19 cellular contexts compared by ENCODE assay signal in genomic region chr18:79818631-79819030, GRCh38. TPM values are rescaled to one million over a fixed set of nuclear protein-coding genes. Genes with fewer than 3 reads are reported as not detected.
DNase-seq lines count a peak whose midpoint lies in the region; ATAC-seq and TF ChIP-seq lines count a peak whose summit lies in the region.
"Had no signal": no experiment of that assay in that cellular context is flagged by ENCODE, and none has a peak within 500 bp of the region (broad histone marks: within the 10 kb centered on the region; RNA-seq: fewer than 3 reads in every experiment).

No MANE protein-coding gene starts in this region.

- H3K27ac ChIP-seq in right atrium auricular region (no peak overlapping the region), OCI-LY7 (ENCODE audit: low read depth, low read length, poor library complexity, severe bottlenecking) (no peak overlapping the region), hepatocyte (no peak overlapping the region)

- H3K9me3 ChIP-seq in right atrium auricular region (no peaks in the 10 kb centered on the region), OCI-LY7 (ENCODE audit: low read length) (no peaks in the 10 kb centered on the region), hepatocyte (ENCODE audit: low read depth) (no peaks in the 10 kb centered on the region)

- CTCF ChIA-PET in OCI-LY7 (lab: Charles Lee; ENCODE audit: unreplicated experiment), result no interaction called here

- intact Hi-C loops in Right ventricle myocardium inferior (cut with DNase I) (no loop called here), OCI-LY7 (cut with micrococcal nuclease; ENCODE audit: unreplicated experiment) (no loop called here)

- no peak for TF ChIP-seq CTCF in right atrium auricular region (IDR thresholded peaks at IDR 0.05)
- TF ChIP-seq CTCF in OCI-LY7 (conservative IDR thresholded peaks at IDR 0.05; ENCODE audit: low read length), result no peak
- TF ChIP-seq CTCF in hepatocyte (IDR thresholded peaks at IDR 0.05; ENCODE audit: poor library complexity), result no peak

- H3K27me3 ChIP-seq in right atrium auricular region, result no peaks in the 10 kb centered on the region
- peaks cover 2% of the 10 kb centered on the region for H3K27me3 ChIP-seq in hepatocyte

- no peak for ATAC-seq in Right ventricle myocardium inferior
- no peak for ATAC-seq in GM21576 (IDR thresholded peaks at IDR 0.05; ENCODE audit: unreplicated experiment)

- peak; percentile 47 for DNase-seq in right atrium auricular region (ENCODE audit: low spot score)
- DNase-seq in Right ventricle myocardium inferior (ENCODE audit: missing footprints), result no peak
- DNase-seq in OCI-LY7 (ENCODE audit: low spot score), result no peak
- DNase-seq in islet precursor cell, result peak; percentile 46
- DNase-seq in ureter (ENCODE audit: low spot score), result peak; percentile 26
- no peak for DNase-seq in NCI-H1092 treated with DMSO at 0.1 percent for 48 hours (lab: John Stamatoyannopoulos, UW)
- DNase-seq in hepatocyte (ENCODE audit: low spot score), result no peak
- DNase-seq: C1 segment of cervical spinal cord; DMS79 treated with DMSO at 0.1 percent for 48 hours; KBM-7; NCI-H1694 treated with DMSO at 0.1 percent for 48 hours; NCI-H2107; NCI-H510A; NCI-H748 treated with DMSO at 0.1 percent for 48 hours; NK-92 treated with Interleukin-12 subunit alpha and Interleukin-12 subunit beta, amount 100 ng/mL, for 24 hours; RPMI8226; SIG-M5 had no signal

- H3K36me3 ChIP-seq in right atrium auricular region (no peaks in the 10 kb centered on the region), OCI-LY7 (ENCODE audit: insufficient read depth, low read length) (no peaks in the 10 kb centered on the region), hepatocyte (replicated peaks; ENCODE audit: insufficient read depth, low read depth) (no peaks in the 10 kb centered on the region)

- H3K4me1 ChIP-seq in right atrium auricular region (no peaks in the 10 kb centered on the region), OCI-LY7 (ENCODE audit: insufficient read depth, low read length, poor library complexity, severe bottlenecking) (peaks cover 30% of the 10 kb centered on the region), hepatocyte (ENCODE audit: insufficient read depth) (no peaks in the 10 kb centered on the region)

- H3K9me2 ChIP-seq in OCI-LY7 (ENCODE audit: insufficient read depth, low read length), result no peaks in the 10 kb centered on the region
- no peaks in the 10 kb centered on the region for H3K9me2 ChIP-seq in hepatocyte (replicated peaks; ENCODE audit: insufficient read depth)

- H2AFZ ChIP-seq in OCI-LY7 (ENCODE audit: low read length) (no peak overlapping the region), hepatocyte (no peak overlapping the region)

- no TSS peak for BruUV-seq in OCI-LY7 (replicated peaks; lab: Mats Ljungman, UMichigan)

- POLR2A ChIA-PET in OCI-LY7 (lab: Charles Lee), result interaction anchor here (1.1 kb wide), 1 partner anchor 25 kb away, joined by 3 read pairs; no protein-coding TSS in a partner anchor

- WGBS in hepatocyte (ENCODE audit: low lambda C conversion rate, missing lambda C conversion rate), result 90% methylated on average over 18 of the region's 18 CpGs

- no peak overlapping the region for H3K4me3 ChIP-seq in right atrium auricular region
- no peak overlapping the region for H3K4me3 ChIP-seq in OCI-LY7 (ENCODE audit: low read depth, low read length, poor library complexity, severe bottlenecking)
- no peak overlapping the region for H3K4me3 ChIP-seq in hepatocyte

- H3K4me2 ChIP-seq in OCI-LY7 (ENCODE audit: low read length) (peak overlapping the region; percentile 20; the same call in 1 of the 2 replicates), hepatocyte (no peak overlapping the region)

- H4K20me1 ChIP-seq in OCI-LY7 (ENCODE audit: insufficient read depth, low read length) (no peaks in the 10 kb centered on the region), hepatocyte (ENCODE audit: insufficient read depth, poor library complexity, severe bottlenecking) (no peaks in the 10 kb centered on the region)

- no peaks in the 10 kb centered on the region for H3K79me2 ChIP-seq in OCI-LY7 (ENCODE audit: insufficient read depth, low read depth, low read length)
- H3K79me2 ChIP-seq in hepatocyte, result no peaks in the 10 kb centered on the region

RNA-seq across cellular contexts. Expression of gene KCNG2, which starts 20.9 kb away (rescaled TPM):
- total RNA-seq in right atrium auricular region (not detected), Right ventricle myocardium inferior (not detected), OCI-LY7 (2022) (not detected in 2 replicates), ureter (not detected), hepatocyte (not detected in 2 replicates)
- total RNA-seq in OCI-LY7 (2014; rRNA removed; shearing (Covaris generic)), result not detected in 2 replicates
- polyA plus RNA-seq in hepatocyte, result 0.81 TPM in 1 of 2 replicates, not detected in the other
- total RNA-seq: A172 had no signal

Comparison
In these comparisons a context has a peak if more than half of its experiments do, and no peak if none do; other contexts are left out.
1. DNase-seq: peak in right atrium auricular region (single experiment), islet precursor cell (single experiment) and ureter (single experiment); none in Right ventricle myocardium inferior (single experiment), OCI-LY7 (single experiment), NCI-H1092 treated with DMSO at 0.1 percent for 48 hours (single experiment) and hepatocyte (single experiment).